ENCODE assay signal across 23 cellular contexts in genomic region chr6:141229296-141229695, GRCh38.
DNase-seq lines count a peak whose midpoint lies in the region; ATAC-seq and TF ChIP-seq lines count a peak whose summit lies in the region.
"Had no signal": no experiment of that assay in that cellular context is flagged by ENCODE, and none has a peak within 500 bp of the region (broad histone marks: within the 10 kb centered on the region; RNA-seq: fewer than 3 reads in every experiment).

No MANE protein-coding gene starts in this region.

- DNase-seq in PC-9 (no peak), left lobe of liver (ENCODE audit: low spot score) (no peak), T-helper 1 cell (no peak), mesothelial cell of epicardium (ENCODE audit: low spot score in 2 of 2, unreplicated experiment in 2 of 2) (no peak)
- DNase-seq: 8988T; ACHN; BE2C; C1 segment of cervical spinal cord; CD4-positive, alpha-beta memory T cell; CD4-positive, CD25-positive, alpha-beta regulatory T cell; CD8-positive, alpha-beta memory T cell; COR-L47; DMS 273 treated with DMSO at 0.1 percent for 48 hours; DMS153; DMS53; DMS79; DND-41; EL; GDM1 had no signal

- H3K4me2 ChIP-seq in PC-9 (no peak overlapping the region), SU-DHL-6 (ENCODE audit: low read depth, low read length, poor library complexity, severe bottlenecking) (no peak overlapping the region)
- H3K4me2 ChIP-seq: BLaER1 had no signal

- no peaks in the 10 kb centered on the region for H4K20me1 ChIP-seq in PC-9 (ENCODE audit: insufficient read depth)
- no peaks in the 10 kb centered on the region for H4K20me1 ChIP-seq in SU-DHL-6 (ENCODE audit: low read depth, low read length)
- H4K20me1 ChIP-seq: BLaER1 had no signal

- H3K27me3 ChIP-seq in PC-9 (ENCODE audit: insufficient read depth, low read depth) (no peaks in the 10 kb centered on the region), SU-DHL-6 (ENCODE audit: low read length) (no peaks in the 10 kb centered on the region)
- H3K27me3 ChIP-seq: BE2C, BLaER1 had no signal

- no peak overlapping the region for H3K27ac Mint-ChIP-seq in mesothelial cell of epicardium
- H3K27ac Mint-ChIP-seq: CD14-positive monocyte; CD4-positive, alpha-beta memory T cell; CD4-positive, CD25-positive, alpha-beta regulatory T cell; CD8-positive, alpha-beta memory T cell had no signal

- H3F3A ChIP-seq in PC-9 (ENCODE audit: insufficient read depth, low read depth) (no peaks in the 10 kb centered on the region), SU-DHL-6 (ENCODE audit: insufficient read depth) (no peaks in the 10 kb centered on the region; the same call in 1 of the 2 replicates)

- H3K4me1 Mint-ChIP-seq in mesothelial cell of epicardium, result no peaks in the 10 kb centered on the region
- H3K4me1 Mint-ChIP-seq: CD14-positive monocyte; CD4-positive, alpha-beta memory T cell; CD4-positive, CD25-positive, alpha-beta regulatory T cell; CD8-positive, alpha-beta memory T cell had no signal

- H3K27me3 Mint-ChIP-seq in mesothelial cell of epicardium (ENCODE audit: low read depth), result no peaks in the 10 kb centered on the region
- H3K27me3 Mint-ChIP-seq: CD4-positive, CD25-positive, alpha-beta regulatory T cell had no signal

- H3K36me3 ChIP-seq in PC-9 (ENCODE audit: low read depth) (no peaks in the 10 kb centered on the region), SU-DHL-6 (ENCODE audit: low read length) (no peaks in the 10 kb centered on the region)
- H3K36me3 ChIP-seq: BE2C, BLaER1 had no signal

- no peak overlapping the region for H3K4me3 Mint-ChIP-seq in mesothelial cell of epicardium
- H3K4me3 Mint-ChIP-seq: CD14-positive monocyte; CD4-positive, alpha-beta memory T cell; CD4-positive, CD25-positive, alpha-beta regulatory T cell; CD8-positive, alpha-beta memory T cell had no signal

- H3K4me3 ChIP-seq in PC-9 (no peak overlapping the region), SU-DHL-6 (ENCODE audit: insufficient read depth, low read length, poor library complexity, severe bottlenecking) (no peak overlapping the region)
- H3K4me3 ChIP-seq: BLaER1, GM12878 had no signal

- H3K9me2 ChIP-seq in PC-9 (ENCODE audit: insufficient read depth) (no peaks in the 10 kb centered on the region), SU-DHL-6 (replicated peaks; ENCODE audit: insufficient read depth, low read length) (no peaks in the 10 kb centered on the region)

- H3K9me3 ChIP-seq in PC-9 (ENCODE audit: insufficient read depth, low read depth), result no peaks in the 10 kb centered on the region
- H3K9me3 ChIP-seq in SU-DHL-6 (ENCODE audit: insufficient read depth, low read length), result no peaks in the 10 kb centered on the region
- H3K9me3 ChIP-seq: BE2C, BLaER1 had no signal

- BruUV-seq in PC-9 (replicated peaks; lab: Mats Ljungman, UMichigan), result no TSS peak

- TF ChIP-seq CTCF in PC-9 (conservative IDR thresholded peaks at IDR 0.05), result no peak
- TF ChIP-seq CTCF in SU-DHL-6 (IDR thresholded peaks at IDR 0.05; ENCODE audit: insufficient read depth, low read length, poor library complexity, severe bottlenecking), result no peak
- no peak for TF ChIP-seq CTCF in mesothelial cell of epicardium (IDR thresholded peaks at IDR 0.05; ENCODE audit: unreplicated experiment)

- peak; percentile 44 for ATAC-seq in left lobe of liver
- ATAC-seq: GM12878 had no signal

- H3K9ac ChIP-seq in SU-DHL-6 (ENCODE audit: low read length), result no peak overlapping the region
- H3K9ac ChIP-seq: BLaER1 had no signal

- H3K27ac ChIP-seq in PC-9 (no peak overlapping the region), SU-DHL-6 (ENCODE audit: low read depth, low read length) (no peak overlapping the region)
- H3K27ac ChIP-seq: BLaER1 had no signal

- no peaks in the 10 kb centered on the region for H3K4me1 ChIP-seq in PC-9 (replicated peaks; ENCODE audit: insufficient read depth)
- H3K4me1 ChIP-seq: BE2C, BLaER1 had no signal

- H2AFZ ChIP-seq in PC-9, result 0 out of 2 replicates have a peak overlapping the region, but pooled peaks have one; percentile 9
- peak overlapping the region; percentile 77 for H2AFZ ChIP-seq in SU-DHL-6 (ENCODE audit: low read depth, low read length, severe bottlenecking)

- intact Hi-C loops in PC-9 (cut with micrococcal nuclease; ENCODE audit: unreplicated experiment), result no loop called here

- peaks cover 25% of the 10 kb centered on the region for H3K9me3 Mint-ChIP-seq in mesothelial cell of epicardium

- CTCF ChIA-PET in PC-9 (lab: Charles Lee), result no interaction called here

- POLR2A ChIA-PET in PC-9 (lab: Charles Lee; ENCODE audit: unreplicated experiment), result no interaction called here

- H3K79me2 ChIP-seq in PC-9 (ENCODE audit: low read depth) (no peaks in the 10 kb centered on the region), SU-DHL-6 (ENCODE audit: insufficient read depth, low read length) (no peaks in the 10 kb centered on the region)

- no peaks in the 10 kb centered on the region for H3K36me3 Mint-ChIP-seq in mesothelial cell of epicardium
- H3K36me3 Mint-ChIP-seq: CD14-positive monocyte; CD4-positive, alpha-beta memory T cell; CD4-positive, CD25-positive, alpha-beta regulatory T cell; CD8-positive, alpha-beta memory T cell had no signal
